Comparison of ENCODE assay signal across 9 cellular contexts in the genomic region with DNA sequence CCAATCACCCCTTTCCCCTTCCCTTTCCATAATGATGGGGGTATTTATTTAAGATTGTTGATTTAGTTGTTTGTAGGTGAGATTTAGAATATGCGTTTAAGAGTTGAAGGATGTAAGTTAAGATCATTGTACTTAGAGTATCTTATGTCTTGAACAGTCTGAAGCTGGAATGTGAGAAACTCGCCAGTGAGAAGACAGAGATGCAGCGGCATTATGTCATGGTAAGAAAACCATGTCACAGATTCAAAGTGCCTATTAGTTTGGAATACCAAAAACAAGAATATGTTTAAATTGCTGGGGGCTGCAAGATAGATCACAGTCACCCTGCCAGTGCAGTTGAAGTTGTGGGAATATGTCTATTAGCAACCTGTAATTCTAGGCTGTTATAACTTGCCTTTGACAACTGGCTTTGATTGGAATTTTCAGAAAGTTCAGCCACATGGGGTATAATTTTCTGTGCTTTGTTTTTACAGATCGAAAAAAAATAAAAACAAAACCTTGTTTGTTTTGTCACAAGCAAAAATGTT. TPM values are rescaled to one million over a fixed set of nuclear protein-coding genes. Genes with fewer than 3 reads are reported as not detected.
A peak's percentile ranks its signal among the peaks of the same experiment; 100 is the strongest.
DNase-seq lines count a peak whose midpoint lies in the region; ATAC-seq and TF ChIP-seq lines count a peak whose summit lies in the region.
"Had no signal": no experiment of that assay in that cellular context is flagged by ENCODE, and none has a peak within 500 bp of the region (broad histone marks: within the 10 kb centered on the region; RNA-seq: fewer than 3 reads in every experiment).

No MANE protein-coding gene starts in this region.

- DNase-seq in activated T-cell treated with anti-CD3 and anti-CD28 coated beads, Interleukin-2, amount 50 U/mL, for 24 hours = no peak
- no peak for DNase-seq in activated T-cell treated with anti-CD3 and anti-CD28 coated beads, Interleukin-2, amount 50 U/mL, for 48 hours
- no peak for DNase-seq in activated naive CD8-positive, alpha-beta T cell treated with anti-CD3 and anti-CD28 coated beads, Interleukin-2, amount 10 ng/mL, durations not matched to agents 7 days and 5 days
- DNase-seq in iris pigment epithelial cell (ENCODE audit: low read depth) (peak; percentile 63), GM13976 (ENCODE audit: low spot score) (no peak)
- no peak for DNase-seq in stimulated activated naive CD8-positive, alpha-beta T cell treated with anti-CD3 and anti-CD28 coated beads, Interleukin-15, amount 100 ng/mL, for 72 hours

- TF ChIP-seq CTCF in GM13976 (IDR thresholded peaks at IDR 0.05; ENCODE audit: borderline replicate concordance, control extremely low read depth, extremely low read depth, insufficient read depth, missing control alignments) = no peak

- peak overlapping the region; percentile 84 for H3K4me3 Mint-ChIP-seq in activated T-cell treated with anti-CD3 and anti-CD28 coated beads, Interleukin-2, amount 50 U/mL, for 24 hours
- peak overlapping the region; percentile 98 for H3K4me3 Mint-ChIP-seq in activated naive CD8-positive, alpha-beta T cell treated with anti-CD3 and anti-CD28 coated beads, Interleukin-2, amount 10 ng/mL, durations not matched to agents 7 days and 5 days
- peak overlapping the region; percentile 87 to 89 for H3K4me3 Mint-ChIP-seq in stimulated activated naive CD8-positive, alpha-beta T cell treated with anti-CD3 and anti-CD28 coated beads, Interleukin-15, amount 100 ng/mL, for 72 hours

- POLR2A ChIA-PET in activated naive CD8-positive, alpha-beta T cell treated with anti-CD3 and anti-CD28 coated beads, Interleukin-2, amount 10 ng/mL, durations not matched to agents 7 days and 5 days (lab: Charles Lee) = no interaction called here

- H3K9me3 Mint-ChIP-seq in activated T-cell treated with anti-CD3 and anti-CD28 coated beads, Interleukin-2, amount 50 U/mL, for 24 hours = no peaks in the 10 kb centered on the region
- no peaks in the 10 kb centered on the region for H3K9me3 Mint-ChIP-seq in activated naive CD8-positive, alpha-beta T cell treated with anti-CD3 and anti-CD28 coated beads, Interleukin-2, amount 10 ng/mL, durations not matched to agents 7 days and 5 days
- H3K9me3 Mint-ChIP-seq in stimulated activated naive CD8-positive, alpha-beta T cell treated with anti-CD3 and anti-CD28 coated beads, Interleukin-15, amount 100 ng/mL, for 72 hours = no peaks in the 10 kb centered on the region

- ATAC-seq in activated naive CD8-positive, alpha-beta T cell treated with anti-CD3 and anti-CD28 coated beads, Interleukin-2, amount 10 ng/mL, durations not matched to agents 7 days and 5 days (ENCODE audit: low read depth) = no peak
- ATAC-seq in stimulated activated naive CD8-positive, alpha-beta T cell treated with anti-CD3 and anti-CD28 coated beads, Interleukin-15, amount 100 ng/mL, for 72 hours = no peak
- no peak for ATAC-seq in HG02610 (IDR thresholded peaks at IDR 0.05; ENCODE audit: unreplicated experiment)
- ATAC-seq in HG03469 (IDR thresholded peaks at IDR 0.05; ENCODE audit: unreplicated experiment) = no peak
- ATAC-seq: HepG2 had no signal

- H3K4me1 Mint-ChIP-seq in activated T-cell treated with anti-CD3 and anti-CD28 coated beads, Interleukin-2, amount 50 U/mL, for 24 hours (ENCODE audit: low read depth) = peaks cover 63% of the 10 kb centered on the region
- peaks cover 45% of the 10 kb centered on the region for H3K4me1 Mint-ChIP-seq in activated naive CD8-positive, alpha-beta T cell treated with anti-CD3 and anti-CD28 coated beads, Interleukin-2, amount 10 ng/mL, durations not matched to agents 7 days and 5 days
- H3K4me1 Mint-ChIP-seq in stimulated activated naive CD8-positive, alpha-beta T cell treated with anti-CD3 and anti-CD28 coated beads, Interleukin-15, amount 100 ng/mL, for 72 hours = peaks cover 60% of the 10 kb centered on the region

- in situ Hi-C loops in GM13976 (cut with MboI; ENCODE audit: low sequenced_read_pairs, unreplicated experiment) = no loop called here

- H3K27me3 Mint-ChIP-seq in activated T-cell treated with anti-CD3 and anti-CD28 coated beads, Interleukin-2, amount 50 U/mL, for 24 hours = peaks cover 4% of the 10 kb centered on the region
- peaks cover 4% of the 10 kb centered on the region for H3K27me3 Mint-ChIP-seq in activated naive CD8-positive, alpha-beta T cell treated with anti-CD3 and anti-CD28 coated beads, Interleukin-2, amount 10 ng/mL, durations not matched to agents 7 days and 5 days
- no peaks in the 10 kb centered on the region for H3K27me3 Mint-ChIP-seq in stimulated activated naive CD8-positive, alpha-beta T cell treated with anti-CD3 and anti-CD28 coated beads, Interleukin-15, amount 100 ng/mL, for 72 hours

- peaks cover 7% of the 10 kb centered on the region for H3K36me3 Mint-ChIP-seq in activated T-cell treated with anti-CD3 and anti-CD28 coated beads, Interleukin-2, amount 50 U/mL, for 24 hours (ENCODE audit: low read depth)
- peaks cover 30% of the 10 kb centered on the region for H3K36me3 Mint-ChIP-seq in activated naive CD8-positive, alpha-beta T cell treated with anti-CD3 and anti-CD28 coated beads, Interleukin-2, amount 10 ng/mL, durations not matched to agents 7 days and 5 days

- H3K27ac Mint-ChIP-seq in activated T-cell treated with anti-CD3 and anti-CD28 coated beads, Interleukin-2, amount 50 U/mL, for 24 hours = no peak overlapping the region
- no peak overlapping the region for H3K27ac Mint-ChIP-seq in activated naive CD8-positive, alpha-beta T cell treated with anti-CD3 and anti-CD28 coated beads, Interleukin-2, amount 10 ng/mL, durations not matched to agents 7 days and 5 days
- H3K27ac Mint-ChIP-seq in stimulated activated naive CD8-positive, alpha-beta T cell treated with anti-CD3 and anti-CD28 coated beads, Interleukin-15, amount 100 ng/mL, for 72 hours = no peak overlapping the region

RNA-seq across cellular contexts. Expression of a gene that starts 3.0 kb away (rescaled TPM):
- 10 to 100 TPM; 62.4 to 68.8 TPM for total RNA-seq in activated naive CD8-positive, alpha-beta T cell treated with anti-CD3 and anti-CD28 coated beads, Interleukin-2, amount 10 ng/mL, durations not matched to agents 7 days and 5 days
